8 cellular contexts compared by ENCODE assay signal in the genomic region with DNA sequence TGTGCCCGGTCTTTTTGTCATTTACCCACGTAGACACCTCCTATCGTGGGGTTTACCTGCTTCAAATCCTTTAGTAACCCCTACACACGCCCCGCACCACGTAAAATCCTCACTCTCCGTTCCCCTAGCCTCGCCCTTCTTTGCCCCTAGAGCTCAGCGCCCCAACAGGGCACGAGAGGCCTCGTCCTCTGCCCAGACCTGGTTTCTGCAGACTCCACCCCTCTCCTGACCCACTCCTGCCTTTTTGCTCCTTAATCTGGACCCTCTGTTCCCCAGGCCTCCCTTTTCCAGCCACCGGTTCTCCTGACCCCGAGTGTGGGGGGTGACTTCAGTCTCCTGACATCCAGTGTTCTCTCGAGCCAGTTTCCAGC. TPM values are rescaled to one million over a fixed set of nuclear protein-coding genes. Genes with fewer than 3 reads are reported as not detected.
DNase-seq lines count a peak whose midpoint lies in the region; ATAC-seq and TF ChIP-seq lines count a peak whose summit lies in the region.

No MANE protein-coding gene starts in this region.

- H3K79me2 ChIP-seq in parathyroid adenoma, result peaks cover 3% of the 10 kb centered on the region

- peak overlapping the region; percentile 79 for H3K4me3 ChIP-seq in BE2C (ENCODE audit: low read depth, low read length)
- peak overlapping the region; percentile 94 for H3K4me3 ChIP-seq in fibroblast of the aortic adventitia (ENCODE audit: low read depth, low read length)
- peak overlapping the region; percentile 63 for H3K4me3 ChIP-seq in parathyroid adenoma (ENCODE audit: low read depth, low read length)

- H3K36me3 ChIP-seq in BE2C (no peaks in the 10 kb centered on the region; the same call in 1 of the 2 replicates), parathyroid adenoma (ENCODE audit: control insufficient read depth, insufficient read depth, low read length) (no peaks in the 10 kb centered on the region)

- CTCF ChIA-PET in WTC11 (lab: Charles Lee), result interaction anchor here (0.8 to 1.0 kb wide), 2 partner anchors 129 to 225 kb away, joined by 3 read pairs; no protein-coding TSS in a partner anchor

- H3K36me3 Mint-ChIP-seq in WTC11, result peaks cover 39% of the 10 kb centered on the region

- POLR2A ChIA-PET in WTC11 (lab: Charles Lee), result no interaction called here

- H3K4me1 ChIP-seq in BE2C, result no peaks in the 10 kb centered on the region
- H3K4me1 ChIP-seq in parathyroid adenoma, result peaks cover 3% of the 10 kb centered on the region

- peak overlapping the region; percentile 56 for H3K9ac ChIP-seq in parathyroid adenoma

- no peaks in the 10 kb centered on the region for H3K9me3 ChIP-seq in BE2C
- H3K9me3 ChIP-seq in parathyroid adenoma (ENCODE audit: control insufficient read depth, low read length), result no peaks in the 10 kb centered on the region

- H3K27me3 ChIP-seq in BE2C, result no peaks in the 10 kb centered on the region
- H3K27me3 ChIP-seq in parathyroid adenoma (ENCODE audit: control insufficient read depth, insufficient read depth, low read length), result no peaks in the 10 kb centered on the region

- H3K27me3 Mint-ChIP-seq in WTC11 (ENCODE audit: low read depth), result no peaks in the 10 kb centered on the region

- peak overlapping the region; percentile 75 for H3K27ac Mint-ChIP-seq in WTC11

- peak; percentile 12 for DNase-seq in BE2C
- peak; percentile 19 for DNase-seq in WTC11 (ENCODE audit: low spot score)
- DNase-seq in fibroblast of the aortic adventitia (ENCODE audit: low read depth), result no peak
- no peak for DNase-seq in foreskin melanocyte
- DNase-seq in SKM-1 (lab: John Stamatoyannopoulos, UW; ENCODE audit: unreplicated experiment), result no peak
- no peak for DNase-seq in central memory CD4-positive, alpha-beta T cell

- H2AFZ ChIP-seq in parathyroid adenoma, result peak overlapping the region; percentile 97

- peak overlapping the region; percentile 84 for H3K4me2 ChIP-seq in parathyroid adenoma (ENCODE audit: low read length)

- TF ChIP-seq CTCF in BE2C (IDR thresholded peaks at IDR 0.05; ENCODE audit: low read depth, low read length) (no peak), WTC11 (IDR thresholded peaks at IDR 0.05) (no peak), fibroblast of the aortic adventitia (IDR thresholded peaks at IDR 0.05; ENCODE audit: insufficient read depth, low read length) (no peak), parathyroid adenoma (IDR thresholded peaks at IDR 0.05) (no peak)

- peak overlapping the region; percentile 74 for H3K27ac ChIP-seq in parathyroid adenoma

- H3K4me3 Mint-ChIP-seq in WTC11, result peak overlapping the region; percentile 89

- H3K4me1 Mint-ChIP-seq in WTC11, result peaks cover 12% of the 10 kb centered on the region

- H3K9me3 Mint-ChIP-seq in WTC11, result peaks cover 9% of the 10 kb centered on the region

- peak; percentile 33 for ATAC-seq in GM19452 (IDR thresholded peaks at IDR 0.05; ENCODE audit: unreplicated experiment)
- peak; percentile 76 for ATAC-seq in WTC11

TF ChIP-seq in WTC11, 78 proteins besides CTCF, POLR2A, EP300 and RAD21:
- TF ChIP-seq ETV6 (CRISPR knock-in tag; IDR thresholded peaks at IDR 0.05) (no peak), TCF7 (CRISPR knock-in tag; IDR thresholded peaks at IDR 0.05; ENCODE audit: low read depth) (no peak), PRRX2 (CRISPR knock-in tag; IDR thresholded peaks at IDR 0.05) (no peak), TEAD1 (CRISPR knock-in tag; IDR thresholded peaks at IDR 0.05) (no peak), SMAD3 (CRISPR knock-in tag; IDR thresholded peaks at IDR 0.05; ENCODE audit: borderline replicate concordance) (no peak)
- TF ChIP-seq, protein P1, sequence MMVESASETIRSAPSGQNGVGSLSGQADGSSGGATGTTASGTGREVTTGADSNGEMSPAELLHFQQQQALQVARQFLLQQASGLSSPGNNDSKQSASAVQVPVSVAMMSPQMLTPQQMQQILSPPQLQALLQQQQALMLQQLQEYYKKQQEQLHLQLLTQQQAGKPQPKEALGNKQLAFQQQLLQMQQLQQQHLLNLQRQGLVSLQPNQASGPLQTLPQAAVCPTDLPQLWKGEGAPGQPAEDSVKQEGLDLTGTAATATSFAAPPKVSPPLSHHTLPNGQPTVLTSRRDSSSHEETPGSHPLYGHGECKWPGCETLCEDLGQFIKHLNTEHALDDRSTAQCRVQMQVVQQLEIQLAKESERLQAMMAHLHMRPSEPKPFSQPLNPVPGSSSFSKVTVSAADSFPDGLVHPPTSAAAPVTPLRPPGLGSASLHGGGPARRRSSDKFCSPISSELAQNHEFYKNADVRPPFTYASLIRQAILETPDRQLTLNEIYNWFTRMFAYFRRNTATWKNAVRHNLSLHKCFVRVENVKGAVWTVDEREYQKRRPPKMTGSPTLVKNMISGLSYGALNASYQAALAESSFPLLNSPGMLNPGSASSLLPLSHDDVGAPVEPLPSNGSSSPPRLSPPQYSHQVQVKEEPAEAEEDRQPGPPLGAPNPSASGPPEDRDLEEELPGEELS (CRISPR knock-in tag; IDR thresholded peaks at IDR 0.05), result no peak
- TF ChIP-seq, protein P2, sequence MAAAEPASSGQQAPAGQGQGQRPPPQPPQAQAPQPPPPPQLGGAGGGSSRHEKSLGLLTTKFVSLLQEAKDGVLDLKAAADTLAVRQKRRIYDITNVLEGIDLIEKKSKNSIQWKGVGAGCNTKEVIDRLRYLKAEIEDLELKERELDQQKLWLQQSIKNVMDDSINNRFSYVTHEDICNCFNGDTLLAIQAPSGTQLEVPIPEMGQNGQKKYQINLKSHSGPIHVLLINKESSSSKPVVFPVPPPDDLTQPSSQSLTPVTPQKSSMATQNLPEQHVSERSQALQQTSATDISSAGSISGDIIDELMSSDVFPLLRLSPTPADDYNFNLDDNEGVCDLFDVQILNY (CRISPR knock-in tag; IDR thresholded peaks at IDR 0.05), result no peak

RNA-seq across cellular contexts. Expression of a gene that starts 0.4 kb away (rescaled TPM):
- 7.5 TPM for polyA plus RNA-seq in BE2C (2012; ENCODE audit: insufficient read depth, insufficient read length, low read depth)
- total RNA-seq in WTC11 (2021) (20.8 to 21.1 TPM (median 20.8 TPM) in 3 replicates), fibroblast of the aortic adventitia (ENCODE audit: low replicate concordance) (42.5 and 72.3 TPM in 2 replicates)

RNA-seq across cellular contexts. Expression of a gene that starts 28.4 kb away (rescaled TPM):
- 17.2 TPM for polyA plus RNA-seq in BE2C (2012; ENCODE audit: insufficient read depth, insufficient read length, low read depth)
- 29.0 to 34.0 TPM (median 29.1 TPM) in 3 replicates for total RNA-seq in WTC11 (2021)
- 15.2 and 27.3 TPM in 2 replicates for total RNA-seq in fibroblast of the aortic adventitia (ENCODE audit: low replicate concordance)

RNA-seq across cellular contexts. Expression of a gene that starts 30.9 kb away (rescaled TPM):
- polyA plus RNA-seq in BE2C (2012; ENCODE audit: insufficient read depth, insufficient read length, low read depth), result not detected
- 0.23 to 0.42 TPM (median 0.37 TPM) in 3 replicates for total RNA-seq in WTC11 (2021)
- not detected in 2 replicates for total RNA-seq in fibroblast of the aortic adventitia (ENCODE audit: low replicate concordance)

RNA-seq across cellular contexts. Expression of a gene that starts 55.3 kb away (rescaled TPM):
- polyA plus RNA-seq in BE2C (2012; ENCODE audit: insufficient read depth, insufficient read length, low read depth), result 2.0 TPM
- total RNA-seq in WTC11 (2021) (21.1 to 26.6 TPM (median 21.9 TPM) in 3 replicates), fibroblast of the aortic adventitia (ENCODE audit: low replicate concordance) (2.6 and 3.5 TPM in 2 replicates)

Comparison
In these comparisons a context has a peak if more than half of its experiments do, and no peak if none do; other contexts are left out.
1. DNase-seq: peak in BE2C (single experiment) and WTC11 (single experiment); none in fibroblast of the aortic adventitia (single experiment), foreskin melanocyte (single experiment), SKM-1 (single experiment) and central memory CD4-positive, alpha-beta T cell (single experiment).
2. Peak in every context shown above with its lines, with median percentiles within 50 percentile points of each other: H3K4me3 ChIP-seq.